ENCODE assay signal across 15 cellular contexts in genomic region chr1:7248828-7249227, GRCh38.
DNase-seq lines count a peak whose midpoint lies in the region; ATAC-seq and TF ChIP-seq lines count a peak whose summit lies in the region.
"Had no signal": no experiment of that assay in that cellular context is flagged by ENCODE, and none has a peak within 500 bp of the region (broad histone marks: within the 10 kb centered on the region; RNA-seq: fewer than 3 reads in every experiment).

No MANE protein-coding gene starts in this region.

- in situ Hi-C loops in KBM-7 (cut with MboI; ENCODE audit: low pct_unique_long_range_greater_than_20kb, low sequenced_read_pairs): no loop called here

- TF ChIP-seq CTCF in fibroblast of villous mesenchyme (IDR thresholded peaks at IDR 0.05; ENCODE audit: insufficient read depth, low read depth, low read length): no peak

- ATAC-seq in HG02970 (IDR thresholded peaks at IDR 0.05; ENCODE audit: low FRiP score, unreplicated experiment) (no peak), GM21529 (IDR thresholded peaks at IDR 0.05; ENCODE audit: unreplicated experiment) (no peak)

- H3K4me3 ChIP-seq in fibroblast of villous mesenchyme (ENCODE audit: low read depth, low read length): no peak overlapping the region
- H3K4me3 ChIP-seq: BLaER1 had no signal

- peak; percentile 41 for DNase-seq in NCI-H2227 (lab: John Stamatoyannopoulos, UW; ENCODE audit: unreplicated experiment)
- DNase-seq in NCI-H2227 treated with DMSO at 0.1 percent for 48 hours (lab: John Stamatoyannopoulos, UW): no peak
- DNase-seq in SK-N-DZ (ENCODE audit: low spot score): peak; percentile 17
- DNase-seq in fibroblast of villous mesenchyme (ENCODE audit: low read depth): peak; percentile 4
- DNase-seq in KBM-7: no peak
- DNase-seq: AML-193; Caco-2; CD8-positive, alpha-beta memory T cell; DND-41; GDM1; HCEC 1CT; HFFc6 had no signal

Comparison
In these comparisons a context has a peak if more than half of its experiments do, and no peak if none do; other contexts are left out.
1. DNase-seq: peak in NCI-H2227 (single experiment), SK-N-DZ (single experiment) and fibroblast of villous mesenchyme (single experiment); none in NCI-H2227 treated with DMSO at 0.1 percent for 48 hours (single experiment) and KBM-7 (single experiment).